Comparison of ENCODE assay signal across 20 cellular contexts in the genomic region with DNA sequence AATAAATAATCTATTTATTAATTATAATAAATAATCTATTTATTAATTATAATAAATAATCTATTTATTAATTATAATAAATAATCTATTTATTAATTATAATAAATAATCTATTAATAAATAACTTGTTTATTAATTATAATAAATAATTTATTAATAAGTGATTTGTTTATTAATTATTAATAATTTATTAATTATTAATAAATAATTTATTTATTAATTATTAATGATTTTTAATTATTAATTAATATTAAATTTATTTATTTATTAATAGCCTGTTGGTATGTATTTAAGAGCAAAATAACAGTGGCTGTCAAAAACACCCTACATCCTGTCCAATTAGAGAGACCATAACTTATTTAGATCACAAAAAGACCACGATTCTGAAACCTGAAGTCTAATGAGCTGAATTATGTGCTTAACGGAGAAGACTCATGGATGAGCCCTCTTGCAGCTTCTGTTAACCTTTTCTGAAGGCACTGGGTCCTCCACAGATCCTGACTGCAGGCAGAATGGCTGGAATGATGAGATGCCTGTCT.
DNase-seq lines count a peak whose midpoint lies in the region; FAIRE-seq and TF ChIP-seq lines count a peak whose summit lies in the region.
"Had no signal": no experiment of that assay in that cellular context is flagged by ENCODE, and none has a peak within 500 bp of the region (broad histone marks: within the 10 kb centered on the region; RNA-seq: fewer than 3 reads in every experiment).

No MANE protein-coding gene starts in this region.

- DNase-seq in Caco-2 (no peak), kidney (no peak), CD1c-positive myeloid dendritic cell (ENCODE audit: extremely low spot score) (no peak), CD14-positive monocyte (ENCODE audit: low spot score) (no peak), A673 (ENCODE audit: low spot score) (no peak)
- no peak for DNase-seq in stimulated activated CD4-positive, alpha-beta T cell treated with anti-CD3 and anti-CD28 coated beads, Interleukin-12 subunit alpha, Interleukin-12 subunit beta, amount 100 ng/mL, for 4 hours
- DNase-seq: CD8-positive, alpha-beta memory T cell; H7; HFFc6; NCI-H1092; NCI-H1436 treated with DMSO at 0.1 percent for 48 hours; NCI-H1930; NCI-H226; NCI-H510A treated with DMSO at 0.1 percent for 48 hours; NCI-H774 had no signal

- H3K27ac ChIP-seq in kidney (ENCODE audit: low read depth in 2 of 2, low read length in 2 of 2) (no peak overlapping the region), A673 (ENCODE audit: low read depth, low read length, poor library complexity, severe bottlenecking) (no peak overlapping the region)
- H3K27ac ChIP-seq: SJSA1 had no signal

- no peaks in the 10 kb centered on the region for H3K36me3 ChIP-seq in Caco-2 (ENCODE audit: control insufficient read depth, insufficient read depth, low read length)
- H3K36me3 ChIP-seq in kidney (ENCODE audit: control insufficient read depth in 1 of 2, insufficient read depth in 2 of 2, low read length in 2 of 2), result no peaks in the 10 kb centered on the region
- no peaks in the 10 kb centered on the region for H3K36me3 ChIP-seq in A673 (ENCODE audit: insufficient read depth, low read length, poor library complexity, severe bottlenecking)
- H3K36me3 ChIP-seq: BLaER1 treated with 17β-estradiol and CSF1 and Interleukin-3, amounts not matched to agents 10 nM and 100 nM; SJSA1 had no signal

- intact Hi-C loops in Caco-2 (cut with micrococcal nuclease; ENCODE audit: unreplicated experiment) (no loop called here), kidney (cut with DNase I) (no loop called here), CD14-positive monocyte (cut with micrococcal nuclease) (no loop called here), A673 (cut with micrococcal nuclease; ENCODE audit: unreplicated experiment) (no loop called here)

- CTCF ChIA-PET in Caco-2 (lab: Charles Lee), result no interaction called here
- CTCF ChIA-PET in A673 (lab: Charles Lee), result interaction anchor here (1.1 kb wide), 1 partner anchor 14 kb away, joined by 3 read pairs; no protein-coding TSS in a partner anchor

- TF ChIP-seq CTCF in Caco-2 (IDR thresholded peaks at IDR 0.05; ENCODE audit: insufficient read depth in 1 of 2, low read depth in 1 of 2, low read length in 1 of 2, severe bottlenecking in 1 of 2, unreplicated experiment in 1 of 2), result no peak
- no peak for TF ChIP-seq CTCF in kidney (IDR thresholded peaks at IDR 0.05; ENCODE audit: borderline replicate concordance, extremely low read depth, insufficient read depth)
- no peak for TF ChIP-seq CTCF in CD14-positive monocyte (IDR thresholded peaks at IDR 0.05)
- no peak for TF ChIP-seq CTCF in A673 (conservative IDR thresholded peaks at IDR 0.05; ENCODE audit: low read depth, low read length)

- H3K4me1 ChIP-seq in Caco-2 (no peaks in the 10 kb centered on the region), kidney (ENCODE audit: control insufficient read depth in 1 of 2, insufficient read depth in 1 of 2, low read depth in 1 of 2, low read length in 2 of 2) (no peaks in the 10 kb centered on the region), A673 (ENCODE audit: insufficient read depth, low read length, poor library complexity, severe bottlenecking) (peaks cover 3% of the 10 kb centered on the region)

- peak; percentile 100 for FAIRE-seq in G401.6 (lab: Jason Lieb, UNC)
- peak; percentile 100 for FAIRE-seq in TTC549 (lab: Jason Lieb, UNC)
- peak; percentile 100 for FAIRE-seq in kidney (lab: Jason Lieb, UNC)
- FAIRE-seq: D721Med had no signal

- no peaks in the 10 kb centered on the region for H3K27me3 ChIP-seq in Caco-2 (replicated peaks; ENCODE audit: control insufficient read depth, insufficient read depth, low read length)
- H3K27me3 ChIP-seq in A673 (replicated peaks; ENCODE audit: insufficient read depth, low read depth, low read length, poor library complexity), result peaks cover 3% of the 10 kb centered on the region
- H3K27me3 ChIP-seq: BLaER1 treated with 17β-estradiol and CSF1 and Interleukin-3, amounts not matched to agents 10 nM and 100 nM; SJSA1 had no signal

- H3K9me3 Mint-ChIP-seq in Caco-2 (ENCODE audit: unreplicated experiment) (no peaks in the 10 kb centered on the region), CD14-positive monocyte (peaks cover 0 to 3% (median 0%) of the 10 kb centered on the region in 7 donors)
- H3K9me3 Mint-ChIP-seq: HFFc6 had no signal

- H3K36me3 Mint-ChIP-seq in Caco-2 (ENCODE audit: insufficient read depth, unreplicated experiment), result no peaks in the 10 kb centered on the region
- no peaks in the 10 kb centered on the region for H3K36me3 Mint-ChIP-seq in CD14-positive monocyte
- H3K36me3 Mint-ChIP-seq: CD8-positive, alpha-beta memory T cell had no signal

- H3K4me3 Mint-ChIP-seq in Caco-2 (ENCODE audit: unreplicated experiment) (no peak overlapping the region), CD14-positive monocyte (no peak overlapping the region)
- H3K4me3 Mint-ChIP-seq: CD8-positive, alpha-beta memory T cell; HFFc6 had no signal

- no TSS peak for BruUV-seq in Caco-2 (replicated peaks; lab: Mats Ljungman, UMichigan)
- BruUV-seq in A673 (replicated peaks; lab: Mats Ljungman, UMichigan), result no TSS peak

- H3K9me3 ChIP-seq in Caco-2 (no peaks in the 10 kb centered on the region), kidney (ENCODE audit: control insufficient read depth in 1 of 2, low read length in 2 of 2) (no peaks in the 10 kb centered on the region), A673 (ENCODE audit: low read depth, low read length, poor library complexity, severe bottlenecking) (no peaks in the 10 kb centered on the region)
- H3K9me3 ChIP-seq: BLaER1 treated with 17β-estradiol and CSF1 and Interleukin-3, amounts not matched to agents 10 nM and 100 nM; SJSA1 had no signal

- H3K4me1 Mint-ChIP-seq in Caco-2 (ENCODE audit: low read depth, unreplicated experiment), result peaks cover 8% of the 10 kb centered on the region
- H3K4me1 Mint-ChIP-seq in CD14-positive monocyte, result peaks cover 13% of the 10 kb centered on the region
- H3K4me1 Mint-ChIP-seq: CD8-positive, alpha-beta memory T cell had no signal

- no peaks in the 10 kb centered on the region for H3K27me3 Mint-ChIP-seq in Caco-2 (ENCODE audit: insufficient read depth, unreplicated experiment)
- peaks cover 0 to 5% (median 0%) of the 10 kb centered on the region in 3 donors for H3K27me3 Mint-ChIP-seq in CD14-positive monocyte (ENCODE audit: low read depth in 3 of 3)

- H3K4me3 ChIP-seq in Caco-2 (ENCODE audit: low read depth, low read length), result no peak overlapping the region
- H3K4me3 ChIP-seq in kidney (ENCODE audit: low read length in 2 of 2), result no peak overlapping the region
- H3K4me3 ChIP-seq in A673 (ENCODE audit: low read depth, low read length, poor library complexity, severe bottlenecking), result no peak overlapping the region
- H3K4me3 ChIP-seq: BLaER1 treated with 17β-estradiol and CSF1 and Interleukin-3, amounts not matched to agents 10 nM and 100 nM; SJSA1 had no signal

- no peak overlapping the region for H3K9ac ChIP-seq in kidney (ENCODE audit: low read length in 2 of 2)
- H3K9ac ChIP-seq: BLaER1 treated with 17β-estradiol and CSF1 and Interleukin-3, amounts not matched to agents 10 nM and 100 nM had no signal

- POLR2A ChIA-PET in Caco-2 (lab: Charles Lee), result no interaction called here
- POLR2A ChIA-PET in A673 (lab: Charles Lee; ENCODE audit: low non-redundant PET), result no interaction called here

- H3K27ac Mint-ChIP-seq in Caco-2 (ENCODE audit: unreplicated experiment), result peak overlapping the region; percentile 43
- peak overlapping the region in 1 of 7 donors; percentile 20 for H3K27ac Mint-ChIP-seq in CD14-positive monocyte
- H3K27ac Mint-ChIP-seq: HFFc6 had no signal
